ENCODE assay signal across 19 cellular contexts in genomic region chr3:48945856-48946549, GRCh38. TPM values are rescaled to one million over a fixed set of nuclear protein-coding genes. Genes with fewer than 3 reads are reported as not detected.
DNase-seq lines count a peak whose midpoint lies in the region; ATAC-seq and TF ChIP-seq lines count a peak whose summit lies in the region.
"Had no signal": no experiment of that assay in that cellular context is flagged by ENCODE, and none has a peak within 500 bp of the region (broad histone marks: within the 10 kb centered on the region; RNA-seq: fewer than 3 reads in every experiment).

No MANE protein-coding gene starts in this region.

- no peak overlapping the region for H3K4me3 Mint-ChIP-seq in CD4-positive, CD25-positive, alpha-beta regulatory T cell
- no peak overlapping the region for H3K4me3 Mint-ChIP-seq in T-cell
- H3K4me3 Mint-ChIP-seq in memory B cell = no peak overlapping the region
- H3K4me3 Mint-ChIP-seq: activated T-cell treated with anti-CD3 and anti-CD28 coated beads, Interleukin-2, amount 50 U/mL, for 4 hours; CD14-positive monocyte; neural crest cell had no signal

- no peak overlapping the region for H3K4me3 ChIP-seq in CD4-positive, CD25-positive, alpha-beta regulatory T cell (ENCODE audit: low read depth, low read length)
- no peak overlapping the region for H3K4me3 ChIP-seq in tibial nerve
- H3K4me3 ChIP-seq: thoracic aorta had no signal

- no peaks in the 10 kb centered on the region for H3K9me3 ChIP-seq in CD4-positive, CD25-positive, alpha-beta regulatory T cell (ENCODE audit: control insufficient read depth in 2 of 2, low read length in 2 of 2)
- H3K9me3 ChIP-seq in tibial nerve = no peaks in the 10 kb centered on the region
- H3K9me3 ChIP-seq: thoracic aorta had no signal

- H3K4me1 ChIP-seq in CD4-positive, CD25-positive, alpha-beta regulatory T cell (ENCODE audit: control insufficient read depth, insufficient read depth, low read length, poor library complexity, severe bottlenecking) = no peaks in the 10 kb centered on the region
- H3K4me1 ChIP-seq in tibial nerve = peaks cover 0 to 6% (median 0%) of the 10 kb centered on the region in 4 donors
- H3K4me1 ChIP-seq: foreskin keratinocyte had no signal

- H3K36me3 Mint-ChIP-seq in CD4-positive, CD25-positive, alpha-beta regulatory T cell = peaks cover 12% of the 10 kb centered on the region
- H3K36me3 Mint-ChIP-seq in T-cell (peaks cover 14% of the 10 kb centered on the region), memory B cell (peaks cover 5% of the 10 kb centered on the region)

- no peak for TF ChIP-seq POLR2A in tibial nerve (IDR thresholded peaks at IDR 0.05)

- H3K36me3 ChIP-seq in CD4-positive, CD25-positive, alpha-beta regulatory T cell (ENCODE audit: control insufficient read depth, insufficient read depth, low read length) = peaks cover 5% of the 10 kb centered on the region
- H3K36me3 ChIP-seq in tibial nerve = peaks cover 0 to 26% (median 0%) of the 10 kb centered on the region in 3 donors

- POLR2A ChIA-PET in T-cell (lab: Charles Lee) = interaction anchor here in 1 of 2 donors (1.0 kb wide), 1 partner anchor 27 kb away, joined by 3 read pairs; no protein-coding TSS in a partner anchor

- peak in 1 of 3 donors; percentile 16 for DNase-seq in CD4-positive, CD25-positive, alpha-beta regulatory T cell
- DNase-seq in T-cell = no peak
- DNase-seq in memory B cell (ENCODE audit: low spot score in 2 of 2) = no peak
- no peak for DNase-seq in NCI-H1930 (lab: John Stamatoyannopoulos, UW)
- no peak for DNase-seq in AG08396 (ENCODE audit: low spot score)
- DNase-seq in tibial nerve (ENCODE audit: low spot score in 2 of 2) = no peak
- DNase-seq: activated T-cell treated with anti-CD3 and anti-CD28 coated beads, Interleukin-2, amount 50 U/mL, for 4 hours; amygdala; foreskin keratinocyte; NCI-H2029 treated with DMSO at 0.1 percent for 48 hours; NCI-H526 treated with DMSO at 0.1 percent for 48 hours; retina; stimulated activated CD4-positive, alpha-beta T cell treated with anti-CD3 and anti-CD28 coated beads, Interleukin-1b, Interleukin-23, amount 100 ng/mL, for 48 hours had no signal

- no peaks in the 10 kb centered on the region for H3K27me3 ChIP-seq in CD4-positive, CD25-positive, alpha-beta regulatory T cell (ENCODE audit: control insufficient read depth, insufficient read depth, low read length)
- H3K27me3 ChIP-seq in tibial nerve = no peaks in the 10 kb centered on the region
- H3K27me3 ChIP-seq: foreskin keratinocyte had no signal

- H3K27me3 Mint-ChIP-seq in CD4-positive, CD25-positive, alpha-beta regulatory T cell = no peaks in the 10 kb centered on the region
- H3K27me3 Mint-ChIP-seq in T-cell (no peaks in the 10 kb centered on the region), memory B cell (no peaks in the 10 kb centered on the region)

- TF ChIP-seq CTCF in 22Rv1 (IDR thresholded peaks at IDR 0.05) (no peak), tibial nerve (IDR thresholded peaks at IDR 0.05) (no peak)

- peak overlapping the region; percentile 3 to 77 (median 76) for H3K27ac Mint-ChIP-seq in CD4-positive, CD25-positive, alpha-beta regulatory T cell
- H3K27ac Mint-ChIP-seq in T-cell (peak overlapping the region; percentile 64 to 72), memory B cell (peak overlapping the region; percentile 64)

- no peak for ATAC-seq in CD4-positive, CD25-positive, alpha-beta regulatory T cell (ENCODE audit: low read depth in 2 of 2)
- ATAC-seq in T-cell (replicated peaks in 1 of 4) = no peak
- peak; percentile 61 for ATAC-seq in memory B cell (ENCODE audit: low read depth)
- no peak for ATAC-seq in GM18867 (IDR thresholded peaks at IDR 0.05; ENCODE audit: unreplicated experiment)
- ATAC-seq: activated CD4-positive, CD25-positive, alpha-beta regulatory T cell treated with anti-CD3 and anti-CD28 coated beads, Interleukin-2, amount 50 U/mL, for 24 hours; foreskin keratinocyte had no signal

- H3K27ac ChIP-seq in 22Rv1 (0 out of 2 replicates have a peak overlapping the region, but pooled peaks have one; percentile 9), tibial nerve (peak overlapping the region in 1 of 4 donors; percentile 40)
- no peak overlapping the region for H3K27ac ChIP-seq in CD4-positive, CD25-positive, alpha-beta regulatory T cell (ENCODE audit: insufficient read depth, low read length, poor library complexity, severe bottlenecking)
- H3K27ac ChIP-seq: foreskin keratinocyte, thoracic aorta had no signal

- peaks cover 15 to 41% (median 30%) of the 10 kb centered on the region in 4 donors for H3K4me1 Mint-ChIP-seq in CD4-positive, CD25-positive, alpha-beta regulatory T cell
- peaks cover 34 to 43% (median 41%) of the 10 kb centered on the region in 3 donors for H3K4me1 Mint-ChIP-seq in T-cell
- peaks cover 21% of the 10 kb centered on the region for H3K4me1 Mint-ChIP-seq in memory B cell

- WGBS in tibial nerve, 2 donors = 67 to 77% methylated on average over 4 of the region's 4 CpGs

- CTCF ChIA-PET in T-cell (lab: Charles Lee) = no interaction called here

- H3K9me3 Mint-ChIP-seq in CD4-positive, CD25-positive, alpha-beta regulatory T cell = no peaks in the 10 kb centered on the region
- no peaks in the 10 kb centered on the region for H3K9me3 Mint-ChIP-seq in T-cell
- no peaks in the 10 kb centered on the region for H3K9me3 Mint-ChIP-seq in memory B cell
- H3K9me3 Mint-ChIP-seq: activated T-cell treated with anti-CD3 and anti-CD28 coated beads, Interleukin-2, amount 50 U/mL, for 4 hours; CD14-positive monocyte; neural crest cell had no signal

- no peak for TF ChIP-seq EP300 in tibial nerve (IDR thresholded peaks at IDR 0.05)

RNA-seq across cellular contexts. Expression of gene ARIH2, which starts 27.4 kb away (rescaled TPM):
- total RNA-seq in CD4-positive, CD25-positive, alpha-beta regulatory T cell = 171 TPM
- 100 to 1,000 TPM; 110 to 114 (median 112) TPM for polyA plus RNA-seq in CD4-positive, CD25-positive, alpha-beta regulatory T cell
- total RNA-seq in T-cell = 100 to 1,000 TPM; 136 to 163 (median 153) TPM
- total RNA-seq in tibial nerve = 100 to 1,000 TPM in 2 of 4 donors, 10 to 100 TPM in 2; 68.8 to 115 (median 94.4) TPM

RNA-seq across cellular contexts. Expression of gene P4HTM, which starts 44.0 kb away (rescaled TPM):
- 39.2 TPM for total RNA-seq in CD4-positive, CD25-positive, alpha-beta regulatory T cell
- 10 to 100 TPM; 19.5 to 29.9 (median 24.4) TPM for polyA plus RNA-seq in CD4-positive, CD25-positive, alpha-beta regulatory T cell
- total RNA-seq in T-cell (10 to 100 TPM; 40.4 to 79.0 (median 73.6) TPM), tibial nerve (10 to 100 TPM; 76.4 to 99.0 (median 88.8) TPM)

RNA-seq across cellular contexts. Expression of gene SLC25A20, which starts 47.3 kb away (rescaled TPM):
- 8.0 TPM for total RNA-seq in CD4-positive, CD25-positive, alpha-beta regulatory T cell
- polyA plus RNA-seq in CD4-positive, CD25-positive, alpha-beta regulatory T cell = 10 to 100 TPM; 21.5 to 32.6 (median 25.4) TPM
- total RNA-seq in T-cell = 10 to 100 TPM in 4 of 5 donors, 1 to 10 TPM in 1; 9.4 to 18.2 (median 14.7) TPM
- 10 to 100 TPM; 19.6 to 39.3 (median 22.1) TPM for total RNA-seq in tibial nerve
